Comparison of ENCODE assay signal across 12 cellular contexts in genomic region chr2:181632733-181633401, GRCh38.
DNase-seq lines count a peak whose midpoint lies in the region; ATAC-seq and TF ChIP-seq lines count a peak whose summit lies in the region.
"Had no signal": no experiment of that assay in that cellular context is flagged by ENCODE, and none has a peak within 500 bp of the region (broad histone marks: within the 10 kb centered on the region; RNA-seq: fewer than 3 reads in every experiment).

No MANE protein-coding gene starts in this region.

- no peaks in the 10 kb centered on the region for H3K27me3 ChIP-seq in tibial artery
- H3K27me3 ChIP-seq: adrenal gland had no signal

- H3K27ac Mint-ChIP-seq in stimulated activated memory B cell treated with anti-CD40 and anti-IgM and Interleukin-4, amounts not matched to agents 10 μg/mL and 1 μg/mL and 100 μg/mL, for 72 hours = no peak overlapping the region
- H3K27ac Mint-ChIP-seq: activated CD4-positive, alpha-beta memory T cell treated with anti-CD3 and anti-CD28 coated beads, Interleukin-2, amount 10 ng/mL, durations not matched to agents 7 days and 5 days had no signal

- H3K4me1 ChIP-seq in tibial artery = no peaks in the 10 kb centered on the region
- H3K4me1 ChIP-seq: adrenal gland, upper lobe of right lung had no signal

- H3K27me3 Mint-ChIP-seq in stimulated activated memory B cell treated with anti-CD40 and anti-IgM and Interleukin-4, amounts not matched to agents 10 μg/mL and 1 μg/mL and 100 μg/mL, for 72 hours = no peaks in the 10 kb centered on the region

- H3K36me3 Mint-ChIP-seq in stimulated activated memory B cell treated with anti-CD40 and anti-IgM and Interleukin-4, amounts not matched to agents 10 μg/mL and 1 μg/mL and 100 μg/mL, for 72 hours = no peaks in the 10 kb centered on the region

- no peak overlapping the region for H3K27ac ChIP-seq in tibial artery
- H3K27ac ChIP-seq: adrenal gland, upper lobe of right lung had no signal

- no peaks in the 10 kb centered on the region for H3K9me3 Mint-ChIP-seq in stimulated activated memory B cell treated with anti-CD40 and anti-IgM and Interleukin-4, amounts not matched to agents 10 μg/mL and 1 μg/mL and 100 μg/mL, for 72 hours
- H3K9me3 Mint-ChIP-seq: activated CD4-positive, alpha-beta memory T cell treated with anti-CD3 and anti-CD28 coated beads, Interleukin-2, amount 10 ng/mL, durations not matched to agents 7 days and 5 days had no signal

- ATAC-seq in GM19043 (IDR thresholded peaks at IDR 0.05; ENCODE audit: low read depth, unreplicated experiment) = peak; percentile 50
- ATAC-seq in HG02642 (IDR thresholded peaks at IDR 0.05; ENCODE audit: poor library complexity, unreplicated experiment) = peak; percentile 86
- peak; percentile 68 for ATAC-seq in HG03457 (IDR thresholded peaks at IDR 0.05; ENCODE audit: unreplicated experiment)
- peak; percentile 71 for ATAC-seq in stimulated activated memory B cell treated with anti-CD40 and anti-IgM and Interleukin-4, amounts not matched to agents 10 μg/mL and 1 μg/mL and 100 μg/mL, for 72 hours
- ATAC-seq: HepG2, upper lobe of right lung had no signal

- no peaks in the 10 kb centered on the region for H3K36me3 ChIP-seq in tibial artery
- H3K36me3 ChIP-seq: adrenal gland, upper lobe of right lung had no signal

- TF ChIP-seq CTCF in tibial artery (IDR thresholded peaks at IDR 0.05) = no peak

- peaks cover 9% of the 10 kb centered on the region for H3K4me1 Mint-ChIP-seq in stimulated activated memory B cell treated with anti-CD40 and anti-IgM and Interleukin-4, amounts not matched to agents 10 μg/mL and 1 μg/mL and 100 μg/mL, for 72 hours
- H3K4me1 Mint-ChIP-seq: activated CD4-positive, alpha-beta memory T cell treated with anti-CD3 and anti-CD28 coated beads, Interleukin-2, amount 10 ng/mL, durations not matched to agents 7 days and 5 days had no signal

- intact Hi-C loops in tibial artery (cut with DNase I; ENCODE audit: low total_unique reads) = no loop called here

- DNase-seq in amygdala (lab: John Stamatoyannopoulos, UW) (no peak), tibial artery (no peak)
- DNase-seq in stimulated activated CD4-positive, alpha-beta T cell treated with anti-CD3 and anti-CD28 coated beads, Interleukin-4, amount 100 ng/mL, for 1 hour = no peak
- DNase-seq: activated CD4-positive, alpha-beta memory T cell treated with anti-CD3 and anti-CD28 coated beads, Interleukin-2, amount 10 ng/mL, durations not matched to agents 7 days and 5 days; adrenal gland; hypothalamus; upper lobe of right lung had no signal

- no peak overlapping the region for H3K4me3 Mint-ChIP-seq in stimulated activated memory B cell treated with anti-CD40 and anti-IgM and Interleukin-4, amounts not matched to agents 10 μg/mL and 1 μg/mL and 100 μg/mL, for 72 hours
- H3K4me3 Mint-ChIP-seq: activated CD4-positive, alpha-beta memory T cell treated with anti-CD3 and anti-CD28 coated beads, Interleukin-2, amount 10 ng/mL, durations not matched to agents 7 days and 5 days had no signal

- no peak overlapping the region for H3K4me3 ChIP-seq in tibial artery
- H3K4me3 ChIP-seq: adrenal gland, upper lobe of right lung had no signal

- H3K9me3 ChIP-seq in tibial artery = no peaks in the 10 kb centered on the region
- H3K9me3 ChIP-seq: adrenal gland, upper lobe of right lung had no signal
